In genomic region chr1:115828101-115829022, GRCh38 we compare ENCODE assay signal across 1 cellular context.
TF ChIP-seq lines count a peak whose summit lies in the region.

No MANE protein-coding gene starts in this region.

TF ChIP-seq in K562, 482 proteins besides CTCF, POLR2A, EP300 and RAD21:
- TF ChIP-seq E2F6 (IDR thresholded peaks at IDR 0.05; ENCODE audit: borderline replicate concordance in 1 of 2, extremely low read depth in 1 of 2, insufficient read depth in 1 of 2, insufficient read length in 1 of 2, low read depth in 1 of 2, low read length in 1 of 2, poor library complexity in 1 of 2, severe bottlenecking in 1 of 2) (peak in 1 of 2 experiments; percentile 49), NRF1 (conservative IDR thresholded peaks at IDR 0.05 in 1 of 2, IDR thresholded peaks at IDR 0.05 in 1 of 2) (peak; percentile 31 to 49; a peak in 3 of 4 replicates), MYC (IDR thresholded peaks at IDR 0.05; ENCODE audit: low read depth, low read length) (no peak), MYC (CRISPR knock-in tag; IDR thresholded peaks at IDR 0.05; ENCODE audit: borderline replicate concordance, low read depth) (no peak), PTRF (tag; IDR thresholded peaks at IDR 0.05) (no peak), ZNF197 (CRISPR knock-in tag; IDR thresholded peaks at IDR 0.05; ENCODE audit: low read depth) (no peak), HIVEP1 (CRISPR knock-in tag; IDR thresholded peaks at IDR 0.05) (no peak), NELFE (IDR thresholded peaks at IDR 0.05; ENCODE audit: insufficient read depth, insufficient read length) (no peak), VEZF1 (CRISPR knock-in tag; IDR thresholded peaks at IDR 0.05) (peak; percentile 56; the same call in 1 of the 2 replicates), ZNF165 (CRISPR knock-in tag; IDR thresholded peaks at IDR 0.05; ENCODE audit: borderline replicate concordance) (no peak), TEAD2 (tag; IDR thresholded peaks at IDR 0.05) (no peak), TFE3 (CRISPR knock-in tag; IDR thresholded peaks at IDR 0.05) (no peak), MLX (CRISPR knock-in tag; conservative IDR thresholded peaks at IDR 0.05) (no peak), NR2C2 (CRISPR knock-in tag; IDR thresholded peaks at IDR 0.05) (no peak), NR2C2 (tag; IDR thresholded peaks at IDR 0.05) (peak; percentile 16; the same call in 1 of the 2 replicates)
